Comparison of ENCODE assay signal across 12 cellular contexts in the genomic region with DNA sequence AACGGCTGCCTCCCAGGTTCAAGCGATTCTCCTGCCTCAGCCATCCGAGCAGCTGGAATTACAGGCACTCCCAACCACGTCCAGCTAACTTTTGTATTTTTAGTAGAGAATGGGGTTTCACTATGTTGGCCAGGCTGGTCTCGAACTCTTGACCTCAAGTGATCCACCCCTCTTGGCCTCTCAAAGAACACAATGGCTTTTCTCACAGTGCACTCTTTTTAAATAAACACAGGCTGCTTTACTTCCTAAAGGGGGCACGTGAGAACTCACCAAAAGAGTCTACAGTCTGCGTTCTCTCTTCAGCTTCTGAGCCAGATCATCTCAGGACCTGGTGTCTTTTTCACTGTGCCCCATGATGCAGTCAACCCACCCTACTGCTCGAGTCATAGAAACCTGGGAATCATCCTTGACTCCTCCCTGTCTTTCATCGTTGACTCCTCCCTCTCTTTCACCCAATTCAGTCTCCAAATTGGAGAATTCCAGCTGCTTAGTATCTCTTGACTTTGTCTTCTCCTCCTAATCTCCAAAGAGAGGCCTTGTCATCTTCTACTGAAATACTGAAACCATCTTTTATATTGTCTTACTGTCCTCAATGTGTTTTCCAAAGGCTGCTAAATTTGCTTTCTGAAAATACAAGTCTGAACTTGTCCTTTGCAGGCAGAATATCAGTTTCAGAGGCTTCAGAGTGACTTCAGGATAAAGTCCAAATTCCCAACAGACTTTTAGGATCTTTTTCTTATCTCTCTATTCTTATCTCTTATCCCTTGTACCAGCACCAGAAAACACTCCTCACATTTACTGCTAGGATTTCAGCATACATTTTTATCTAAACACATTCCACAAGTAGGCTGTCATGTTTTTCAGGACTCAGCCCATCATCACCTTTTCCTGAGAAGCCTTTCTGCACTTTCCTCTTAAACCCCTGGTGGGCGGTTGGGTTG.
A peak's percentile ranks its signal among the peaks of the same experiment; 100 is the strongest.
DNase-seq lines count a peak whose midpoint lies in the region; ATAC-seq and TF ChIP-seq lines count a peak whose summit lies in the region.
"Had no signal": no experiment of that assay in that cellular context is flagged by ENCODE, and none has a peak within 500 bp of the region (broad histone marks: within the 10 kb centered on the region; RNA-seq: fewer than 3 reads in every experiment).

No MANE protein-coding gene starts in this region.

- H3K36me3 ChIP-seq in GM23248 (ENCODE audit: low read depth) (peaks cover 74% of the 10 kb centered on the region), adipocyte (ENCODE audit: control insufficient read depth, insufficient read depth, low read length, severe bottlenecking) (peaks cover 78% of the 10 kb centered on the region), suprapubic skin (peaks cover 33% of the 10 kb centered on the region)

- H3K4me3 ChIP-seq in GM23248: no peak overlapping the region
- H3K4me3 ChIP-seq in adipocyte (ENCODE audit: low read length): no peak overlapping the region
- no peak overlapping the region for H3K4me3 ChIP-seq in suprapubic skin
- H3K4me3 ChIP-seq: SK-N-MC, testis had no signal

- TF ChIP-seq EP300 in suprapubic skin (IDR thresholded peaks at IDR 0.05): no peak

- peak overlapping the region; percentile 25 for H3K4me2 ChIP-seq in GM23248 (ENCODE audit: unreplicated experiment)

- intact Hi-C loops in Right ventricle myocardium superior (cut with DNase I): no loop called here

- H3K4me1 ChIP-seq in GM23248 (ENCODE audit: insufficient read depth): peaks cover 25% of the 10 kb centered on the region
- H3K4me1 ChIP-seq in adipocyte (ENCODE audit: control insufficient read depth, insufficient read depth, low read length): peaks cover 3% of the 10 kb centered on the region
- no peaks in the 10 kb centered on the region for H3K4me1 ChIP-seq in suprapubic skin

- H3K9ac ChIP-seq in GM23248: no peak overlapping the region
- peak overlapping the region; percentile 7 for H3K9ac ChIP-seq in adipocyte (ENCODE audit: low read length)

- H3F3A ChIP-seq in GM23248 (ENCODE audit: insufficient read depth): peaks cover 38% of the 10 kb centered on the region

- in situ Hi-C loops in GM23248 (cut with MboI): no loop called here

- no peak overlapping the region for H2AFZ ChIP-seq in GM23248

- H3K4me3 Mint-ChIP-seq in osteocyte (ENCODE audit: unreplicated experiment): no peak overlapping the region

- peak overlapping the region; percentile 77 for H3K27ac Mint-ChIP-seq in osteocyte (ENCODE audit: unreplicated experiment)

- H3K9me3 ChIP-seq in GM23248 (ENCODE audit: low read depth) (no peaks in the 10 kb centered on the region), adipocyte (ENCODE audit: control insufficient read depth, low read length) (no peaks in the 10 kb centered on the region), suprapubic skin (no peaks in the 10 kb centered on the region)
- H3K9me3 ChIP-seq: testis had no signal

- TF ChIP-seq CTCF in osteocyte (IDR thresholded peaks at IDR 0.05) (no peak), suprapubic skin (IDR thresholded peaks at IDR 0.05) (no peak)

- peak overlapping the region; percentile 51 for H3K27ac ChIP-seq in GM23248
- H3K27ac ChIP-seq in suprapubic skin: no peak overlapping the region
- H3K27ac ChIP-seq: SK-N-MC had no signal

- peak; percentile 49 for DNase-seq in GM23248
- peak; percentile 48 for DNase-seq in adipocyte (ENCODE audit: low read depth)
- DNase-seq in Right ventricle myocardium superior: no peak
- DNase-seq in osteocyte (ENCODE audit: extremely low spot score, unreplicated experiment): no peak
- DNase-seq in suprapubic skin (ENCODE audit: low spot score in 2 of 2): no peak
- DNase-seq in NCI-H1930 (lab: John Stamatoyannopoulos, UW): no peak
- no peak for DNase-seq in mesenteric fat pad (ENCODE audit: low spot score)
- DNase-seq: NCI-H510A; stimulated activated CD4-positive, alpha-beta T cell treated with anti-CD3 and anti-CD28 coated beads, Interleukin-2, amount 100 ng/mL, for 48 hours; testis had no signal

- no peaks in the 10 kb centered on the region for H3K9me2 ChIP-seq in GM23248 (ENCODE audit: insufficient read depth)

- ATAC-seq in Right ventricle myocardium superior (ENCODE audit: poor library complexity): peak; percentile 36
- no peak for ATAC-seq in HG02884 (IDR thresholded peaks at IDR 0.05; ENCODE audit: unreplicated experiment)

- no peaks in the 10 kb centered on the region for H3K27me3 ChIP-seq in GM23248 (replicated peaks; ENCODE audit: insufficient read depth)
- no peaks in the 10 kb centered on the region for H3K27me3 ChIP-seq in adipocyte (replicated peaks; ENCODE audit: control insufficient read depth, insufficient read depth, low read length)
- no peaks in the 10 kb centered on the region for H3K27me3 ChIP-seq in suprapubic skin
- H3K27me3 ChIP-seq: testis had no signal

- peaks cover 61% of the 10 kb centered on the region for H3K36me3 Mint-ChIP-seq in osteocyte (ENCODE audit: unreplicated experiment)

- TF ChIP-seq POLR2A in suprapubic skin (IDR thresholded peaks at IDR 0.05): no peak

- no peaks in the 10 kb centered on the region for H3K79me2 ChIP-seq in GM23248 (ENCODE audit: insufficient read depth)

- no peaks in the 10 kb centered on the region for H3K9me3 Mint-ChIP-seq in osteocyte (ENCODE audit: unreplicated experiment)

- H3K4me1 Mint-ChIP-seq in osteocyte (ENCODE audit: unreplicated experiment): peaks cover 15% of the 10 kb centered on the region

- WGBS in GM23248 (ENCODE audit: low coverage in 1 of 2, low lambda C conversion rate in 2 of 2, missing lambda C conversion rate in 2 of 2), 2 experiments: 92% methylated on average over 10 of the region's 10 CpGs
- WGBS in suprapubic skin: 88% methylated on average over 10 of the region's 10 CpGs

- H3K27me3 Mint-ChIP-seq in osteocyte (ENCODE audit: unreplicated experiment): no peaks in the 10 kb centered on the region

- no peaks in the 10 kb centered on the region for H4K20me1 ChIP-seq in GM23248 (ENCODE audit: insufficient read depth)

Comparison
In these comparisons a context has a peak if more than half of its experiments do, and no peak if none do; other contexts are left out.
1. DNase-seq: peak in GM23248 (single experiment) and adipocyte (single experiment); none in Right ventricle myocardium superior (single experiment), osteocyte (single experiment), suprapubic skin (0 of 2), NCI-H1930 (0 of 2) and mesenteric fat pad (single experiment).